ENCODE assay signal across 1 cellular context in genomic region chr1:175210744-175211143, GRCh38.
TF ChIP-seq lines count a peak whose summit lies in the region.

No MANE protein-coding gene starts in this region.

TF ChIP-seq in GM12891, 5 proteins besides CTCF, POLR2A, EP300 and RAD21:
- no peak for TF ChIP-seq PAX5 (IDR thresholded peaks at IDR 0.05; ENCODE audit: insufficient read depth, low read length, severe bottlenecking)
- TF ChIP-seq POLR2AphosphoS5 (IDR thresholded peaks at IDR 0.05; ENCODE audit: low read depth, low read length) = no peak
- no peak for TF ChIP-seq TAF1 (IDR thresholded peaks at IDR 0.05; ENCODE audit: low read depth, low read length)
- TF ChIP-seq POU2F2 (IDR thresholded peaks at IDR 0.05; ENCODE audit: low read depth, low read length) = no peak
- no peak for TF ChIP-seq SPI1 (IDR thresholded peaks at IDR 0.05; ENCODE audit: low read depth, low read length)
